Comparison of ENCODE assay signal across 1 cellular context in genomic region chr18:14075196-14075595, GRCh38.
TF ChIP-seq lines count a peak whose summit lies in the region.

No MANE protein-coding gene starts in this region.

TF ChIP-seq in SK-N-SH treated with all-trans-retinoic acid at 6 μM for 48 hours, 23 proteins besides CTCF, POLR2A, EP300 and RAD21 (continued from another document):
- TF ChIP-seq CSRNP3 (CRISPR knock-in tag; IDR thresholded peaks at IDR 0.05) (no peak), ISL1 (CRISPR knock-in tag; IDR thresholded peaks at IDR 0.05) (no peak), ZNF70 (CRISPR knock-in tag; IDR thresholded peaks at IDR 0.05) (no peak), POU6F1 (CRISPR knock-in tag; IDR thresholded peaks at IDR 0.05; ENCODE audit: borderline replicate concordance, low read depth) (no peak)
